ENCODE assay signal across 10 cellular contexts in the genomic region with DNA sequence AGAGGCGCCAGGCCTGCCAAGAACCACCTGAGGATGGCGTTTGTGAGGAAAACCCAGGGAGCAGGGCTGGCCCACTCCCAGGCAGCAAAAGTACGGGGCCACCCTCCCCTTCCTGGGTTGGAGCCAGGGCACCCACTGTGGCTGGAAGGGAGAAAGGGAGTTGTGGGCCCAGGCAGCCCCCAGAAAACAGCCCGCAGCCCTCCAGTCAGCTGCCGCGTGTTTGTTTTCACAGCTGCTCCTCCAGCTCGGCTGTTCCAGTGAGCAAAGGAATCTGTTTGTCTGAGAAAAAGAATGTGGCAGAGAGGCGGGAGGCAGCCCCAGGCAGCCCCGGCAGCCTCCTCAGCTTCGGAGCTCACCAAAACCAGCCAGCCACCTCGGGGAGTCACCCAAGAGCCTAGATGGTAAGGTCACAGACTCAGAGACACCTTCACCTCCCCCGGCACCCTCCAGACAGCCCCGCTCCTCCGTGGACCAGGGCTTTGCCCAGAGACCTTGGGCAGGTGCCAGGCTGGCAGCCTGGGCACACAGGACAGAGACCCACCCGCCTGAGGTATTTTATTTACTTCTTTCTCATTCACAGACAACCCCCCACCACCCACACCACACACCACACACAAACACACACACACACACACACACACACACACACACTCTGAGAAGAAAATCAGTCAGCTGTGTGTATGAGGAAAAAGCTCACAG.
DNase-seq lines count a peak whose midpoint lies in the region; ATAC-seq and TF ChIP-seq lines count a peak whose summit lies in the region.
"Had no signal": no experiment of that assay in that cellular context is flagged by ENCODE, and none has a peak within 500 bp of the region (broad histone marks: within the 10 kb centered on the region; RNA-seq: fewer than 3 reads in every experiment).

No MANE protein-coding gene starts in this region.

- H3K4me3 ChIP-seq in cardiac muscle cell (no peak overlapping the region), coronary artery (no peak overlapping the region)

- no peak for ATAC-seq in Right ventricle myocardium inferior
- no peak for ATAC-seq in GM21786 (IDR thresholded peaks at IDR 0.05; ENCODE audit: unreplicated experiment)

- TF ChIP-seq CTCF in cardiac muscle cell (IDR thresholded peaks at IDR 0.05; ENCODE audit: low read depth, low read length) = no peak
- no peak for TF ChIP-seq CTCF in coronary artery (IDR thresholded peaks at IDR 0.05)

- intact Hi-C loops in Right ventricle myocardium inferior (cut with DNase I) = no loop called here

- H3K4me1 ChIP-seq in cardiac muscle cell (ENCODE audit: low read depth) = peaks cover 17% of the 10 kb centered on the region

- H3K9me3 ChIP-seq in cardiac muscle cell (ENCODE audit: low read depth) = no peaks in the 10 kb centered on the region

- no peaks in the 10 kb centered on the region for H3K27me3 ChIP-seq in cardiac muscle cell

- no peak overlapping the region for H3K27ac ChIP-seq in cardiac muscle cell
- peak overlapping the region; percentile 87 to 89 for H3K27ac ChIP-seq in coronary artery

- DNase-seq in cardiac muscle cell (ENCODE audit: low read depth in 1 of 2, low spot score in 1 of 2) (peak; percentile 43 to 66), Right ventricle myocardium inferior (ENCODE audit: missing footprints) (no peak), coronary artery (ENCODE audit: low spot score) (peak; percentile 84), medulla oblongata (ENCODE audit: extremely low spot score) (peak; percentile 26), cerebellar cortex (ENCODE audit: low spot score) (no peak), NCI-H524 treated with DMSO at 0.1 percent for 48 hours (lab: John Stamatoyannopoulos, UW) (no peak)
- DNase-seq in activated CD4-positive, alpha-beta T cell treated with anti-CD3 and anti-CD28 coated beads for 48 hours = no peak
- DNase-seq: immature natural killer cell, NCI-H2227 treated with DMSO at 0.1 percent for 48 hours had no signal

- H3K36me3 ChIP-seq in cardiac muscle cell = no peaks in the 10 kb centered on the region

Comparison
In these comparisons a context has a peak if more than half of its experiments do, and no peak if none do; other contexts are left out.
1. DNase-seq: peak in cardiac muscle cell (2 of 2), coronary artery (single experiment) and medulla oblongata (single experiment); none in Right ventricle myocardium inferior (single experiment), cerebellar cortex (single experiment), NCI-H524 treated with DMSO at 0.1 percent for 48 hours (single experiment) and activated CD4-positive, alpha-beta T cell treated with anti-CD3 and anti-CD28 coated beads for 48 hours (single experiment).